ENCODE assay signal across 15 cellular contexts in the genomic region with DNA sequence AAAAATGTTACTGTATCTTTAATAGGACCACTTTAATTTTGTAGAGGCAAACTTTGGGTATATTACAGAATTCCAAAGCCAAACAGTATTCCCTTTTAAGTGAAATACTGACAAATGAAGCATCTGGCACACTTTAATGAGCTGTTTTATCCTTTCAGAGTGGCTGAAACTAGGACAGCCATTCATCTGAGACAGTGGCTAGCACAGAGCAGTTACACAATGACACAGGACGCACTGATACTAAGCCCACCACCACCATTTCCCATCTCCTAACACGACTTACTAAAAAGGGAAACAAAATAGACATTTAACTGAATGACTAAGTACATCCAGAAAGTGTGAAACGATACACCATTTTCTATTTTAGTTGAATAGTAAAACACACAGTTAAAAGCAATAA.
A peak's percentile ranks its signal among the peaks of the same experiment; 100 is the strongest.
DNase-seq lines count a peak whose midpoint lies in the region; ATAC-seq, FAIRE-seq and TF ChIP-seq lines count a peak whose summit lies in the region.
"Had no signal": no experiment of that assay in that cellular context is flagged by ENCODE, and none has a peak within 500 bp of the region (broad histone marks: within the 10 kb centered on the region; RNA-seq: fewer than 3 reads in every experiment).

No MANE protein-coding gene starts in this region.

- H3K4me2 ChIP-seq in HepG2 (ENCODE audit: low read depth, low read length), result peak overlapping the region; percentile 91

- peak; percentile 13 for DNase-seq in HepG2 (ENCODE audit: low spot score)
- DNase-seq in right lobe of liver, result no peak
- DNase-seq in chondrocyte (ENCODE audit: low spot score), result no peak
- DNase-seq in midbrain (lab: John Stamatoyannopoulos, UW), result peak; percentile 55
- no peak for DNase-seq in left lobe of liver (ENCODE audit: low spot score)
- DNase-seq in omental fat pad (ENCODE audit: low spot score), result no peak
- DNase-seq: activated T-cell treated with anti-CD3 and anti-CD28 coated beads, Interleukin-2, amount 50 U/mL, for 24 hours; DMS53; GOT3; NCI-H446; SIG-M5; sigmoid colon; tibial artery had no signal

- H3K4me1 Mint-ChIP-seq in chondrocyte (ENCODE audit: low read depth), result peaks cover 46% of the 10 kb centered on the region

- in situ Hi-C loops in HepG2 (cut with HindIII; ENCODE audit: extremely low pct_ligation_motif_present, low pct_unique_long_range_greater_than_20kb), result no loop called here

- no TSS peak for BruUV-seq in HepG2 (replicated peaks; lab: Mats Ljungman, UMichigan)

- no peaks in the 10 kb centered on the region; a peak in 2 of 5 replicates for H3K27me3 ChIP-seq in HepG2 (ENCODE audit: control insufficient read depth in 1 of 2, insufficient read depth in 2 of 2, low read length in 2 of 2)
- no peaks in the 10 kb centered on the region for H3K27me3 ChIP-seq in right lobe of liver
- H3K27me3 ChIP-seq: tibial artery had no signal

- peaks cover 43% of the 10 kb centered on the region for H3K79me2 ChIP-seq in HepG2 (ENCODE audit: insufficient read depth, low read length)

- peak overlapping the region; percentile 42 for H3K27ac Mint-ChIP-seq in chondrocyte (ENCODE audit: unreplicated experiment)
- H3K27ac Mint-ChIP-seq: activated T-cell treated with anti-CD3 and anti-CD28 coated beads, Interleukin-2, amount 50 U/mL, for 24 hours had no signal

- peaks cover 13% of the 10 kb centered on the region for H3K36me3 Mint-ChIP-seq in chondrocyte (ENCODE audit: low read depth)

- CTCF ChIA-PET in HepG2 (lab: Yijun Ruan, JAX; ENCODE audit: low intra/inter-chr PET ratio, low total read pairs), result no interaction called here

- no peak for TF ChIP-seq POLR2A in HepG2 (IDR thresholded peaks at IDR 0.05; ENCODE audit: insufficient read depth in 1 of 2, low read depth in 2 of 2, low read length in 2 of 2)
- no peak for TF ChIP-seq POLR2A in right lobe of liver (IDR thresholded peaks at IDR 0.05)

- FAIRE-seq in HepG2 (lab: Jason Lieb, UNC), result no peak

- H3K27me3 Mint-ChIP-seq in chondrocyte (ENCODE audit: low read depth), result no peaks in the 10 kb centered on the region

- TF ChIP-seq EP300 in HepG2 (IDR thresholded peaks at IDR 0.05; ENCODE audit: low read depth in 2 of 2, low read length in 2 of 2) (no peak), HepG2 (CRISPR knock-in tag; IDR thresholded peaks at IDR 0.05; ENCODE audit: borderline replicate concordance) (no peak)

- no peak for TF ChIP-seq RAD21 in HepG2 (CRISPR knock-in tag; IDR thresholded peaks at IDR 0.05)

- TF ChIP-seq CTCF in HepG2 (CRISPR knock-in tag; IDR thresholded peaks at IDR 0.05) (no peak), right lobe of liver (IDR thresholded peaks at IDR 0.05) (no peak), chondrocyte (IDR thresholded peaks at IDR 0.05) (no peak), omental fat pad (IDR thresholded peaks at IDR 0.05) (no peak)

- H3K4me3 ChIP-seq in HepG2 (replicated peaks in 1 of 3; ENCODE audit: insufficient read depth in 1 of 3, low read depth in 2 of 3, low read length in 3 of 3) (peak overlapping the region; percentile 73 to 91 (median 76)), right lobe of liver (no peak overlapping the region)
- H3K4me3 ChIP-seq: sigmoid colon, tibial artery had no signal

- no peaks in the 10 kb centered on the region for H3K9me3 Mint-ChIP-seq in chondrocyte (ENCODE audit: low read depth)
- H3K9me3 Mint-ChIP-seq: activated T-cell treated with anti-CD3 and anti-CD28 coated beads, Interleukin-2, amount 50 U/mL, for 24 hours had no signal

- under 1% methylated on average over 3 of the region's 3 CpGs for WGBS in HepG2 (ENCODE audit: low lambda C conversion rate)
- WGBS in right lobe of liver (ENCODE audit: insufficient coverage, low coverage, low lambda C conversion rate, missing lambda C conversion rate), result 19% methylated on average over 3 of the region's 3 CpGs

- H3K9ac ChIP-seq in HepG2 (ENCODE audit: insufficient read depth, low read depth, low read length), result peak overlapping the region; percentile 86

- H3K9me3 ChIP-seq in HepG2 (ENCODE audit: low read length) (no peaks in the 10 kb centered on the region), right lobe of liver (no peaks in the 10 kb centered on the region)
- H3K9me3 ChIP-seq: sigmoid colon, tibial artery had no signal

- no peaks in the 10 kb centered on the region for H4K20me1 ChIP-seq in HepG2 (ENCODE audit: insufficient read depth, low read length)

- H3K36me3 ChIP-seq in HepG2 (replicated peaks in 1 of 2; ENCODE audit: control insufficient read depth in 1 of 2, insufficient read depth in 2 of 2, low read length in 2 of 2) (peaks cover 0 to 5% of the 10 kb centered on the region in 2 experiments; a peak in 3 of 5 replicates), right lobe of liver (no peaks in the 10 kb centered on the region)
- H3K36me3 ChIP-seq: sigmoid colon had no signal

- H3K4me3 Mint-ChIP-seq in chondrocyte (ENCODE audit: unreplicated experiment), result no peak overlapping the region
- H3K4me3 Mint-ChIP-seq: activated T-cell treated with anti-CD3 and anti-CD28 coated beads, Interleukin-2, amount 50 U/mL, for 24 hours had no signal

- H2AFZ ChIP-seq in HepG2 (ENCODE audit: low read length), result no peak overlapping the region

- POLR2A ChIA-PET in HepG2 (lab: Yijun Ruan, JAX), result interaction anchor here (1.0 to 5.1 kb wide), 13 partner anchors 7 to 47 kb away, joined by 3 to 91 read pairs (median 7); no protein-coding TSS in a partner anchor

- H3K4me1 ChIP-seq in HepG2 (ENCODE audit: insufficient read depth, low read length) (peaks cover 47% of the 10 kb centered on the region), right lobe of liver (peaks cover 0 to 2% (median 0%) of the 10 kb centered on the region in 4 donors)
- H3K4me1 ChIP-seq: tibial artery had no signal

- intact Hi-C loops in HepG2 (cut with micrococcal nuclease; ENCODE audit: unreplicated experiment), result loop anchor here (2.0 to 10.0 kb wide), 2 partner anchors 22 to 272 kb away; a partner anchor contains a TSS
- intact Hi-C loops in right lobe of liver (cut with DNase I), result no loop called here

- H3K27ac ChIP-seq in HepG2 (ENCODE audit: extremely low read length, insufficient read depth, low read length) (peak overlapping the region; percentile 97), right lobe of liver (no peak overlapping the region)
- H3K27ac ChIP-seq: sigmoid colon, tibial artery had no signal

- ATAC-seq in HepG2, result peak; percentile 16; the same call in 1 of the 3 replicates
- ATAC-seq in right lobe of liver, result no peak
- ATAC-seq in GM19395 (IDR thresholded peaks at IDR 0.05; ENCODE audit: unreplicated experiment), result no peak
- no peak for ATAC-seq in left lobe of liver
- ATAC-seq in omental fat pad (ENCODE audit: low FRiP score), result no peak
- ATAC-seq in GM18511 (IDR thresholded peaks at IDR 0.05; ENCODE audit: unreplicated experiment), result no peak

TF ChIP-seq in HepG2, 621 proteins besides CTCF, POLR2A, EP300 and RAD21:
- TF ChIP-seq ZNF256 (CRISPR knock-in tag; conservative IDR thresholded peaks at IDR 0.05), result no peak
- 0 out of 2 replicates have a peak, but pooled peaks have one; percentile 33 for TF ChIP-seq CEBPG (CRISPR knock-in tag; IDR thresholded peaks at IDR 0.05)
- TF ChIP-seq ZNF530 (CRISPR knock-in tag; IDR thresholded peaks at IDR 0.05; ENCODE audit: low read depth), result no peak
- peak; percentile 64; the same call in 1 of the 2 replicates for TF ChIP-seq ZBTB7A (CRISPR knock-in tag; IDR thresholded peaks at IDR 0.05)
- TF ChIP-seq ZNF383 (CRISPR knock-in tag; IDR thresholded peaks at IDR 0.05; ENCODE audit: borderline replicate concordance), result no peak
- TF ChIP-seq CHD2 (IDR thresholded peaks at IDR 0.05; ENCODE audit: low read depth, low read length), result no peak
- no peak for TF ChIP-seq ATF7-NPFF (CRISPR knock-in tag; IDR thresholded peaks at IDR 0.05; ENCODE audit: low read depth)
- no peak for TF ChIP-seq ZNF660 (CRISPR knock-in tag; IDR thresholded peaks at IDR 0.05; ENCODE audit: borderline replicate concordance, low read depth)
- no peak for TF ChIP-seq NFIB (CRISPR knock-in tag; IDR thresholded peaks at IDR 0.05; ENCODE audit: borderline replicate concordance)
- no peak for TF ChIP-seq ZNF772 (CRISPR knock-in tag; IDR thresholded peaks at IDR 0.05)
- TF ChIP-seq MTA1 (CRISPR knock-in tag; IDR thresholded peaks at IDR 0.05; ENCODE audit: borderline replicate concordance), result no peak
- TF ChIP-seq ZNF572 (CRISPR knock-in tag; IDR thresholded peaks at IDR 0.05), result no peak
- TF ChIP-seq, protein P1, sequence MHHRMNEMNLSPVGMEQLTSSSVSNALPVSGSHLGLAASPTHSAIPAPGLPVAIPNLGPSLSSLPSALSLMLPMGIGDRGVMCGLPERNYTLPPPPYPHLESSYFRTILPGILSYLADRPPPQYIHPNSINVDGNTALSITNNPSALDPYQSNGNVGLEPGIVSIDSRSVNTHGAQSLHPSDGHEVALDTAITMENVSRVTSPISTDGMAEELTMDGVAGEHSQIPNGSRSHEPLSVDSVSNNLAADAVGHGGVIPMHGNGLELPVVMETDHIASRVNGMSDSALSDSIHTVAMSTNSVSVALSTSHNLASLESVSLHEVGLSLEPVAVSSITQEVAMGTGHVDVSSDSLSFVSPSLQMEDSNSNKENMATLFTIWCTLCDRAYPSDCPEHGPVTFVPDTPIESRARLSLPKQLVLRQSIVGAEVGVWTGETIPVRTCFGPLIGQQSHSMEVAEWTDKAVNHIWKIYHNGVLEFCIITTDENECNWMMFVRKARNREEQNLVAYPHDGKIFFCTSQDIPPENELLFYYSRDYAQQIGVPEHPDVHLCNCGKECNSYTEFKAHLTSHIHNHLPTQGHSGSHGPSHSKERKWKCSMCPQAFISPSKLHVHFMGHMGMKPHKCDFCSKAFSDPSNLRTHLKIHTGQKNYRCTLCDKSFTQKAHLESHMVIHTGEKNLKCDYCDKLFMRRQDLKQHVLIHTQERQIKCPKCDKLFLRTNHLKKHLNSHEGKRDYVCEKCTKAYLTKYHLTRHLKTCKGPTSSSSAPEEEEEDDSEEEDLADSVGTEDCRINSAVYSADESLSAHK (CRISPR knock-in tag; IDR thresholded peaks at IDR 0.05; ENCODE audit: borderline replicate concordance), result no peak
- no peak for TF ChIP-seq DNMT1 (CRISPR knock-in tag; IDR thresholded peaks at IDR 0.05)
- no peak for TF ChIP-seq PHF20 (CRISPR knock-in tag; IDR thresholded peaks at IDR 0.05)
- TF ChIP-seq, protein P2, sequence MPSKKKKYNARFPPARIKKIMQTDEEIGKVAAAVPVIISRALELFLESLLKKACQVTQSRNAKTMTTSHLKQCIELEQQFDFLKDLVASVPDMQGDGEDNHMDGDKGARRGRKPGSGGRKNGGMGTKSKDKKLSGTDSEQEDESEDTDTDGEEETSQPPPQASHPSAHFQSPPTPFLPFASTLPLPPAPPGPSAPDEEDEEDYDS (CRISPR knock-in tag; IDR thresholded peaks at IDR 0.05), result no peak

Comparison
In these comparisons a context has a peak if more than half of its experiments do, and no peak if none do; other contexts are left out.
1. DNase-seq: peak in HepG2 (single experiment) and midbrain (single experiment); none in right lobe of liver (0 of 3), chondrocyte (single experiment), left lobe of liver (single experiment) and omental fat pad (single experiment).
2. H3K4me3 ChIP-seq: peak in HepG2 (3 of 3); none in right lobe of liver (0 of 3).